Comparison of ENCODE assay signal across 7 cellular contexts in the genomic region with DNA sequence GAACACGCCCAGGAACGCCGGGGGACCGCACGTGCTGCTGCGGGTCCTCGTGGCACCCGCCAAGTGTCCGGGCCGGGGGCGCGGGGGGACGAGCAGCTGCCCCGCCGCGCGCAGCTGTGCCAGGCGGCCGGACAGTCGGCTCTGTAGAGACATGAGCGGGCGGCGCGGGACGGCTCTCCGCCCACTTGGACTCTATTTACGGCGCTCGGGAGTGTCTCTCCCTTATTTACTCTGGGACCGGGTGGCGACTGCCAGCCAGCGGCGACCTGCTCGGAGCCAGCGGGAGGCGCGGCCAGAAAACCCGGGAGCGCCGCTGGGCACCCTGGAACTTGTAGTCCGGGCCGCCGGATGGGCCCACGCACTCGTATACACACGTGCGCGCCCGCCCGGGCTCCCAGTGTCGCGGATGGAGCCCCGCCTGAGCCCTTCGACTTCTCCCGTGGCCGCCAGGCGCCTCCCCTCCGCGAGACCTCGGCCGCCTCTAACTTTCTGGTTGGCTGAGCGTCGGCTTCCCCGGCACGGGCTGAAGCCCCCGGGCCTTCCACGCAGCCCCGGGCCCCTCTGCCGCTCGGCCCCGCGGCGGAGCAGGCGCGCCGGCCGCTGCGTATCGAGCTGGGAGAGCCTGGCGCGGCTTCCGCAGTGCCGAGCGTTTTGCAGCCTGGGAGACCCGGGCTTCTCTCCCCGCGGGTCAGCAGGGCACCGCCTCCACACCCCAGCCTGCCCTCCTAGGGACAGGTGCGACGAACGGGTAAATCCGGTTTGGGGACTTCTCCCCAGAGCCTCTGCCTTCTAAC. TPM values are rescaled to one million over a fixed set of nuclear protein-coding genes. Genes with fewer than 3 reads are reported as not detected.
DNase-seq lines count a peak whose midpoint lies in the region; ATAC-seq and TF ChIP-seq lines count a peak whose summit lies in the region.

A gene with protein sequence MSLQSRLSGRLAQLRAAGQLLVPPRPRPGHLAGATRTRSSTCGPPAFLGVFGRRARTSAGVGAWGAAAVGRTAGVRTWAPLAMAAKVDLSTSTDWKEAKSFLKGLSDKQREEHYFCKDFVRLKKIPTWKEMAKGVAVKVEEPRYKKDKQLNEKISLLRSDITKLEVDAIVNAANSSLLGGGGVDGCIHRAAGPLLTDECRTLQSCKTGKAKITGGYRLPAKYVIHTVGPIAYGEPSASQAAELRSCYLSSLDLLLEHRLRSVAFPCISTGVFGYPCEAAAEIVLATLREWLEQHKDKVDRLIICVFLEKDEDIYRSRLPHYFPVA (minus strand): TSS at position 272 of the 794 bp plus-strand sequence. CDS start 119 bp downstream, at position 153.

- ATAC-seq in HG03095 (IDR thresholded peaks at IDR 0.05; ENCODE audit: unreplicated experiment) (peak; percentile 71), activated B cell treated with CpG ODN at 0.5 μM for 24 hours (ENCODE audit: low read depth) (peak; percentile 89)

- H3K4me3 Mint-ChIP-seq in activated B cell treated with CpG ODN at 0.5 μM for 24 hours = peak within 1 kb of the TSS; percentile 87

- H3K9me3 Mint-ChIP-seq in activated B cell treated with CpG ODN at 0.5 μM for 24 hours = no peaks in the 10 kb centered on the region

- H3K36me3 Mint-ChIP-seq in activated B cell treated with CpG ODN at 0.5 μM for 24 hours (ENCODE audit: low read depth) = no peaks in the 10 kb centered on the region

- TF ChIP-seq CTCF in activated B cell treated with CpG ODN at 0.5 μM for 24 hours (IDR thresholded peaks at IDR 0.05) = no peak

- H3K4me1 Mint-ChIP-seq in activated B cell treated with CpG ODN at 0.5 μM for 24 hours = peaks cover 11% of the 10 kb centered on the region

- POLR2A ChIA-PET in activated B cell treated with CpG ODN at 0.5 μM for 24 hours (lab: Charles Lee) = interaction anchor here (0.6 to 3.1 kb wide), 7 partner anchors 19 to 522 kb away, joined by 3 to 28 read pairs (median 5); partner anchors contain the start of genes FERMT3, MARK2, PRDX5 and STIP1

- H3K27me3 Mint-ChIP-seq in activated B cell treated with CpG ODN at 0.5 μM for 24 hours = no peaks in the 10 kb centered on the region

- peak; percentile 45 for TF ChIP-seq POLR2A in GM18526 (IDR thresholded peaks at IDR 0.05; ENCODE audit: extremely low read depth, insufficient read length)

- CTCF ChIA-PET in activated B cell treated with CpG ODN at 0.5 μM for 24 hours (lab: Charles Lee) = no interaction called here

- peak; percentile 64 for DNase-seq in NCI-H2196 (lab: John Stamatoyannopoulos, UW; ENCODE audit: unreplicated experiment)
- DNase-seq in activated B cell treated with CpG ODN at 0.5 μM for 24 hours = peak; percentile 67
- peak; percentile 65 for DNase-seq in central memory CD4-positive, alpha-beta T cell
- DNase-seq in islet precursor cell = peak; percentile 97
- peak; percentile 73 to 84 (median 77) for DNase-seq in stimulated activated CD4-positive, alpha-beta T cell treated with anti-CD3 and anti-CD28 coated beads, Interleukin-12 subunit alpha, Interleukin-12 subunit beta, amount 100 ng/mL, for 48 hours (ENCODE audit: low read depth in 2 of 3, low spot score in 1 of 3)

- H3K27ac Mint-ChIP-seq in activated B cell treated with CpG ODN at 0.5 μM for 24 hours = peak within 1 kb of the TSS; percentile 61

- intact Hi-C loops in activated B cell treated with CpG ODN at 0.5 μM for 24 hours (cut with micrococcal nuclease) = loop anchor here (2.0 to 5.0 kb wide), 2 partner anchors 19 to 399 kb away; partner anchors contain the start of gene ZFTA

RNA-seq across cellular contexts. Expression of the gene that starts here (rescaled TPM):
- 4.5 and 5.5 TPM in 2 replicates for total RNA-seq in activated B cell treated with CpG ODN at 0.5 μM for 24 hours

Comparison
In these comparisons a context has a peak if more than half of its experiments do, and no peak if none do; other contexts are left out.
1. Peak in every context shown above with its lines: DNase-seq and ATAC-seq.